21 cellular contexts compared by ENCODE assay signal in the genomic region with DNA sequence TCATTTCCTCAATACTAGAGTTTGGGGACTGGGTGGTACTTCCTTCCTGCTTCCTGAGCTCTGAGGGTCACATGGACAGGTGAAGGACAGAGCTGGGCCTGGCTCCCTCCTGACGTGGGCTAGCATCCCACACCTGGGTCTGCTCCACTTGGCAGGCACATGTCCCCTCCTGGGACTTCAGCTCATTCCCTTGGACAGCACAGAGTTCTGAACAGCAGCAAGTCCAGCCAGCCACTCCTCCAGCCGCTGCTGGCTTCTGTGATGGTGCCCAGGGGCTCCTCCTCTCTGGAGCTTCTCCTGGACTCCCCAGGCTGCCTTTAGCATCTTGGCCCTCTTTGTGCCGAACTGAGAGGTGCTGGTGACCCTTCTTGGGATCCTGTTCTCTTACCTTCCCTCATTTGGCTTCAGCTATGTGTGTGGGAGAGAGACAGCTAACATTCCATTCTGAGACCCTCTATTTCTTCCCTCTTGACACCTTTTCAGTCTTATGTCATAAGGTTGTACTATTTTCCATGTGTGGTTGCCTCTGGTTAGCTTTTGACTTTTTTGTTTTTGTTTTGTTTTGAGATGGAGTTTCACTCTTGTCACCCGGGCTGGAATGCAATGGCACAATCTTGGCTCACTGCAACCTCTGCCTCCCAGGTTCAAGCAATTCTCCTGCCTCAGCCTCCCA.
DNase-seq lines count a peak whose midpoint lies in the region; ATAC-seq and TF ChIP-seq lines count a peak whose summit lies in the region.
"Had no signal": no experiment of that assay in that cellular context is flagged by ENCODE, and none has a peak within 500 bp of the region (broad histone marks: within the 10 kb centered on the region; RNA-seq: fewer than 3 reads in every experiment).

No MANE protein-coding gene starts in this region.

- H3K9me3 Mint-ChIP-seq in activated CD4-positive, alpha-beta T cell treated with anti-CD3 and anti-CD28 coated beads, Interleukin-2, amount 10 ng/mL, durations not matched to agents 7 days and 5 days = no peaks in the 10 kb centered on the region
- peaks cover 4% of the 10 kb centered on the region for H3K9me3 Mint-ChIP-seq in activated naive CD8-positive, alpha-beta T cell treated with anti-CD3 and anti-CD28 coated beads for 36 hours
- H3K9me3 Mint-ChIP-seq: naive B cell had no signal

- no peak overlapping the region for H3K4me2 ChIP-seq in HCT116 (ENCODE audit: low read length)
- H3K4me2 ChIP-seq: hepatocyte had no signal

- no peak overlapping the region for H2AFZ ChIP-seq in HCT116 (ENCODE audit: low read depth, low read length, poor library complexity, severe bottlenecking)
- H2AFZ ChIP-seq: hepatocyte had no signal

- intact Hi-C loops in HCT116 (cut with micrococcal nuclease) (loop anchor here (10.0 kb wide), 1 partner anchor 308 kb away; no protein-coding TSS in a partner anchor), sigmoid colon (cut with DNase I) (no loop called here)

- TF ChIP-seq EP300 in sigmoid colon (IDR thresholded peaks at IDR 0.05) = no peak

- POLR2A ChIA-PET in activated CD4-positive, alpha-beta T cell treated with anti-CD3 and anti-CD28 coated beads, Interleukin-2, amount 10 ng/mL, durations not matched to agents 7 days and 5 days (lab: Charles Lee) = interaction anchor here (0.6 to 1.0 kb wide), 2 partner anchors 82 to 107 kb away, joined by 4 to 7 read pairs; partner anchors contain the start of gene B3GNT2
- POLR2A ChIA-PET in HCT116 (lab: Charles Lee) = no interaction called here

- no peaks in the 10 kb centered on the region for H3K79me2 ChIP-seq in HCT116 (ENCODE audit: insufficient read depth, low read length)
- H3K79me2 ChIP-seq: hepatocyte had no signal

- TF ChIP-seq CTCF in HCT116 (IDR thresholded peaks at IDR 0.05 in 2 of 3, conservative IDR thresholded peaks at IDR 0.05 in 1 of 3; ENCODE audit: borderline replicate concordance in 1 of 3, insufficient read depth in 1 of 3, low read depth in 2 of 3, low read length in 2 of 3) (no peak), neutrophil (IDR thresholded peaks at IDR 0.05) (no peak), sigmoid colon (IDR thresholded peaks at IDR 0.05) (no peak)

- H3K4me3 Mint-ChIP-seq in activated CD4-positive, alpha-beta T cell treated with anti-CD3 and anti-CD28 coated beads, Interleukin-2, amount 10 ng/mL, durations not matched to agents 7 days and 5 days = no peak overlapping the region
- H3K4me3 Mint-ChIP-seq in activated naive CD8-positive, alpha-beta T cell treated with anti-CD3 and anti-CD28 coated beads for 36 hours = peak overlapping the region; percentile 67

- CTCF ChIA-PET in activated CD4-positive, alpha-beta T cell treated with anti-CD3 and anti-CD28 coated beads, Interleukin-2, amount 10 ng/mL, durations not matched to agents 7 days and 5 days (lab: Charles Lee) = interaction anchor here (1.0 to 1.9 kb wide), 4 partner anchors 9 to 33 kb away, joined by 3 to 4 read pairs (median 4); no protein-coding TSS in a partner anchor
- CTCF ChIA-PET in HCT116 (lab: Charles Lee) = interaction anchor here (1.4 kb wide), 1 partner anchor 309 kb away, joined by 3 read pairs; no protein-coding TSS in a partner anchor

- no peak overlapping the region for H3K9ac ChIP-seq in HCT116 (ENCODE audit: low read length)

- H3K36me3 Mint-ChIP-seq in activated CD4-positive, alpha-beta T cell treated with anti-CD3 and anti-CD28 coated beads, Interleukin-2, amount 10 ng/mL, durations not matched to agents 7 days and 5 days (ENCODE audit: low read depth) = no peaks in the 10 kb centered on the region
- peaks cover 12% of the 10 kb centered on the region for H3K36me3 Mint-ChIP-seq in activated naive CD8-positive, alpha-beta T cell treated with anti-CD3 and anti-CD28 coated beads for 36 hours
- H3K36me3 Mint-ChIP-seq: naive B cell had no signal

- in situ Hi-C loops in HAP-1 (cut with MboI; ENCODE audit: low sequenced_read_pairs) = no loop called here

- TF ChIP-seq POLR2A in HCT116 (IDR thresholded peaks at IDR 0.05; ENCODE audit: borderline replicate concordance, extremely low read depth, insufficient read depth, insufficient read length) = no peak
- no peak for TF ChIP-seq POLR2A in sigmoid colon (IDR thresholded peaks at IDR 0.05)

- no TSS peak for BruUV-seq in HCT116 (replicated peaks; lab: Mats Ljungman, UMichigan)

- H3K27ac Mint-ChIP-seq in activated CD4-positive, alpha-beta T cell treated with anti-CD3 and anti-CD28 coated beads, Interleukin-2, amount 10 ng/mL, durations not matched to agents 7 days and 5 days = peak overlapping the region; percentile 1
- H3K27ac Mint-ChIP-seq in activated naive CD8-positive, alpha-beta T cell treated with anti-CD3 and anti-CD28 coated beads for 36 hours = peak overlapping the region; percentile 100

- no peaks in the 10 kb centered on the region for H4K20me1 ChIP-seq in HCT116 (ENCODE audit: insufficient read depth)

- peaks cover 58% of the 10 kb centered on the region for H3K4me1 Mint-ChIP-seq in activated CD4-positive, alpha-beta T cell treated with anti-CD3 and anti-CD28 coated beads, Interleukin-2, amount 10 ng/mL, durations not matched to agents 7 days and 5 days
- peaks cover 71% of the 10 kb centered on the region for H3K4me1 Mint-ChIP-seq in activated naive CD8-positive, alpha-beta T cell treated with anti-CD3 and anti-CD28 coated beads for 36 hours

- no peaks in the 10 kb centered on the region for H3K9me3 ChIP-seq in HCT116 (ENCODE audit: control insufficient read depth in 1 of 2, insufficient read depth in 1 of 2, low read depth in 1 of 2, low read length in 2 of 2)
- no peaks in the 10 kb centered on the region for H3K9me3 ChIP-seq in neutrophil
- no peaks in the 10 kb centered on the region for H3K9me3 ChIP-seq in sigmoid colon
- H3K9me3 ChIP-seq in HAP-1 = no peaks in the 10 kb centered on the region
- H3K9me3 ChIP-seq: MG63, prostate gland had no signal

- H3K36me3 ChIP-seq in HCT116 (ENCODE audit: control insufficient read depth in 1 of 2, insufficient read depth in 2 of 2, low read length in 2 of 2) (no peaks in the 10 kb centered on the region), neutrophil (no peaks in the 10 kb centered on the region), sigmoid colon (no peaks in the 10 kb centered on the region), HAP-1 (replicated peaks) (no peaks in the 10 kb centered on the region)
- H3K36me3 ChIP-seq: brain microvascular endothelial cell, MG63, prostate gland had no signal

- H3K27me3 Mint-ChIP-seq in activated CD4-positive, alpha-beta T cell treated with anti-CD3 and anti-CD28 coated beads, Interleukin-2, amount 10 ng/mL, durations not matched to agents 7 days and 5 days = peaks cover 4% of the 10 kb centered on the region
- peaks cover 3% of the 10 kb centered on the region for H3K27me3 Mint-ChIP-seq in activated naive CD8-positive, alpha-beta T cell treated with anti-CD3 and anti-CD28 coated beads for 36 hours
- H3K27me3 Mint-ChIP-seq: naive B cell had no signal

- RAD21 ChIA-PET in HCT116 (lab: Charles Lee; ENCODE audit: low non-redundant PET in 1 of 2, low total read pairs in 2 of 2, uncharacterized antibody in 2 of 2, unreplicated experiment in 2 of 2) = no interaction called here

- no peaks in the 10 kb centered on the region for H3K27me3 ChIP-seq in HCT116 (ENCODE audit: insufficient read depth, low read length)
- no peaks in the 10 kb centered on the region for H3K27me3 ChIP-seq in neutrophil
- H3K27me3 ChIP-seq in sigmoid colon = no peaks in the 10 kb centered on the region
- H3K27me3 ChIP-seq in HAP-1 (ENCODE audit: low read depth) = no peaks in the 10 kb centered on the region; the same call in 1 of the 2 replicates
- H3K27me3 ChIP-seq: brain microvascular endothelial cell, hepatocyte, MG63 had no signal

- no peaks in the 10 kb centered on the region; the same call in 1 of the 2 replicates for H3K9me2 ChIP-seq in HCT116 (ENCODE audit: insufficient read depth)

- no peak for DNase-seq in activated CD4-positive, alpha-beta T cell treated with anti-CD3 and anti-CD28 coated beads, Interleukin-2, amount 10 ng/mL, durations not matched to agents 7 days and 5 days
- no peak for DNase-seq in activated CD4-positive, alpha-beta T cell treated with anti-CD3 and anti-CD28 coated beads, Interleukin-2, amount 50 U/mL, for 4 hours
- DNase-seq in HCT116 (ENCODE audit: low read depth, low spot score) (no peak), OCI-M2 (lab: John Stamatoyannopoulos, UW; ENCODE audit: unreplicated experiment) (no peak), sigmoid colon (no peak), HAP-1 (ENCODE audit: low spot score in 2 of 2) (no peak)
- DNase-seq in activated naive CD8-positive, alpha-beta T cell treated with anti-CD3 and anti-CD28 coated beads for 36 hours = no peak
- DNase-seq: activated effector memory CD4-positive, alpha-beta T cell treated with anti-CD3 and anti-CD28 coated beads, Interleukin-2, amount 50 U/mL, for 16 hours; brain microvascular endothelial cell; cortex of kidney; islet precursor cell; MG63; naive B cell; NCI-H1694; NCI-H2227 treated with DMSO at 0.1 percent for 48 hours; stimulated activated CD4-positive, alpha-beta T cell treated with anti-CD3 and anti-CD28 coated beads, Interleukin-4, amount 100 ng/mL, for 1 hour had no signal

- no peak for TF ChIP-seq RAD21 in HCT116 (IDR thresholded peaks at IDR 0.05; ENCODE audit: low read depth)

- ATAC-seq in HCT116 = no peak
- ATAC-seq: SK-N-SH treated with all-trans-retinoic acid at 6 μM for 48 hours had no signal

- peak overlapping the region; percentile 23; the same call in 1 of the 2 replicates for H3K27ac ChIP-seq in HCT116 (ENCODE audit: low read depth, low read length)
- peak overlapping the region; percentile 96 for H3K27ac ChIP-seq in neutrophil
- H3K27ac ChIP-seq in sigmoid colon = no peak overlapping the region
- H3K27ac ChIP-seq: brain microvascular endothelial cell, hepatocyte, prostate gland had no signal

- 73 to 86% methylated on average over 4 of the region's 4 CpGs for WGBS in sigmoid colon, 2 donors

- H3K4me1 ChIP-seq in HCT116 (ENCODE audit: control insufficient read depth in 1 of 2, insufficient read depth in 2 of 2, low read length in 2 of 2) = peaks cover 46 to 60% of the 10 kb centered on the region in 2 experiments
- H3K4me1 ChIP-seq in neutrophil (ENCODE audit: control insufficient read depth in 1 of 2, insufficient read depth in 1 of 2, low read depth in 1 of 2, low read length in 1 of 2) = peaks cover 60 to 69% of the 10 kb centered on the region in 2 experiments
- H3K4me1 ChIP-seq in sigmoid colon = no peaks in the 10 kb centered on the region
- no peaks in the 10 kb centered on the region for H3K4me1 ChIP-seq in HAP-1

- H3K4me3 ChIP-seq in HCT116 (replicated peaks in 1 of 2; ENCODE audit: low read depth in 1 of 2, low read length in 2 of 2) (no peak overlapping the region), neutrophil (ENCODE audit: low read depth in 1 of 2, low read length in 1 of 2) (peak overlapping the region; percentile 37 to 47), sigmoid colon (no peak overlapping the region), HAP-1 (no peak overlapping the region)
- H3K4me3 ChIP-seq: hepatocyte, MG63, prostate gland, skin epidermis had no signal

TF ChIP-seq in HCT116, 20 proteins besides CTCF, POLR2A, EP300 and RAD21 (continues in another document):
- TF ChIP-seq CEBPB (IDR thresholded peaks at IDR 0.05; ENCODE audit: low read depth) (no peak), CBX3 (IDR thresholded peaks at IDR 0.05; ENCODE audit: low read depth) (no peak)

Comparison
In these comparisons a context has a peak if more than half of its experiments do, and no peak if none do; other contexts are left out.
1. H3K27ac ChIP-seq: peak in HCT116 (single experiment) and neutrophil (single experiment); none in sigmoid colon (0 of 4).
2. H3K4me3 ChIP-seq: peak in neutrophil (2 of 2); none in HCT116 (0 of 2), sigmoid colon (0 of 4) and HAP-1 (single experiment).